1 cellular context compared by ENCODE assay signal in genomic region chr2:218399391-218400166, GRCh38.
A peak's percentile ranks its signal among the peaks of the same experiment; 100 is the strongest.
TF ChIP-seq lines count a peak whose summit lies in the region.

CTDSP1 (plus strand) TSS chr2:218399868; CDS start chr2:218400091, 223 bp downstream.

TF ChIP-seq in HepG2, 621 proteins besides CTCF, POLR2A, EP300 and RAD21 (continued from another document and continues in another):
- TF ChIP-seq AKNA (CRISPR knock-in tag; IDR thresholded peaks at IDR 0.05; ENCODE audit: borderline replicate concordance) (no peak), ZNF891 (CRISPR knock-in tag; IDR thresholded peaks at IDR 0.05) (no peak), SPEN (CRISPR knock-in tag; IDR thresholded peaks at IDR 0.05; ENCODE audit: low read depth) (peak; percentile 70), TRIM22 (IDR thresholded peaks at IDR 0.05) (no peak), ZNF776 (CRISPR knock-in tag; IDR thresholded peaks at IDR 0.05) (peak; percentile 39; the same call in 1 of the 2 replicates), ZNF468 (CRISPR knock-in tag; IDR thresholded peaks at IDR 0.05) (no peak), HNF1A (IDR thresholded peaks at IDR 0.05; ENCODE audit: low read depth) (no peak), HNF1A (CRISPR knock-in tag; IDR thresholded peaks at IDR 0.05; ENCODE audit: borderline replicate concordance) (peak; percentile 15; the same call in 1 of the 2 replicates), KLF15 (CRISPR knock-in tag; IDR thresholded peaks at IDR 0.05; ENCODE audit: borderline replicate concordance) (no peak; the same call in 1 of the 2 replicates), ZNF839 (CRISPR knock-in tag; IDR thresholded peaks at IDR 0.05; ENCODE audit: borderline replicate concordance) (no peak), ZNF768 (CRISPR knock-in tag; IDR thresholded peaks at IDR 0.05) (peak; percentile 34; the same call in 1 of the 2 replicates), ZBTB1 (CRISPR knock-in tag; IDR thresholded peaks at IDR 0.05; ENCODE audit: borderline replicate concordance) (no peak), ATRX (CRISPR knock-in tag; IDR thresholded peaks at IDR 0.05; ENCODE audit: borderline replicate concordance) (no peak), ZNF678 (CRISPR knock-in tag; IDR thresholded peaks at IDR 0.05) (no peak; the same call in 1 of the 2 replicates), PRMT3 (CRISPR knock-in tag; IDR thresholded peaks at IDR 0.05; ENCODE audit: borderline replicate concordance, low read depth) (no peak; the same call in 1 of the 2 replicates), FOXA3 (CRISPR knock-in tag; IDR thresholded peaks at IDR 0.05) (peak; percentile 76; the same call in 1 of the 2 replicates), ZMYM4 (CRISPR knock-in tag; IDR thresholded peaks at IDR 0.05) (no peak; the same call in 1 of the 2 replicates), KMT2B (CRISPR knock-in tag; IDR thresholded peaks at IDR 0.05) (no peak), ZNF572 (CRISPR knock-in tag; IDR thresholded peaks at IDR 0.05) (no peak), JUNB (CRISPR knock-in tag; IDR thresholded peaks at IDR 0.05; ENCODE audit: borderline replicate concordance) (no peak), NR2C2 (CRISPR knock-in tag; IDR thresholded peaks at IDR 0.05; ENCODE audit: borderline replicate concordance) (peak; percentile 17; the same call in 1 of the 2 replicates), ZNF766 (CRISPR knock-in tag; IDR thresholded peaks at IDR 0.05; ENCODE audit: borderline replicate concordance) (peak; percentile 34; the same call in 1 of the 2 replicates), ZNF564 (CRISPR knock-in tag; IDR thresholded peaks at IDR 0.05) (0 out of 2 replicates have a peak, but pooled peaks have one; percentile 20), NFIB (CRISPR knock-in tag; IDR thresholded peaks at IDR 0.05; ENCODE audit: borderline replicate concordance) (no peak), NFAT5 (CRISPR knock-in tag; IDR thresholded peaks at IDR 0.05) (peak; percentile 84; the same call in 1 of the 2 replicates), ZNF121 (CRISPR knock-in tag; IDR thresholded peaks at IDR 0.05) (no peak; the same call in 1 of the 2 replicates), ZFP36 (IDR thresholded peaks at IDR 0.05; ENCODE audit: borderline replicate concordance, low read depth, low read length, partially characterized antibody) (no peak), ZNF788 (CRISPR knock-in tag; IDR thresholded peaks at IDR 0.05; ENCODE audit: borderline replicate concordance) (peak; percentile 69; the same call in 1 of the 2 replicates), ZNF646 (CRISPR knock-in tag; IDR thresholded peaks at IDR 0.05) (no peak), ZNF234 (CRISPR knock-in tag; conservative IDR thresholded peaks at IDR 0.05) (peak; percentile 29; the same call in 1 of the 2 replicates), ZNF362 (CRISPR knock-in tag; IDR thresholded peaks at IDR 0.05; ENCODE audit: borderline replicate concordance) (no peak), HDAC6 (IDR thresholded peaks at IDR 0.05; ENCODE audit: low read depth, low read length) (no peak)
